Comparison of ENCODE assay signal across 18 cellular contexts in the genomic region with DNA sequence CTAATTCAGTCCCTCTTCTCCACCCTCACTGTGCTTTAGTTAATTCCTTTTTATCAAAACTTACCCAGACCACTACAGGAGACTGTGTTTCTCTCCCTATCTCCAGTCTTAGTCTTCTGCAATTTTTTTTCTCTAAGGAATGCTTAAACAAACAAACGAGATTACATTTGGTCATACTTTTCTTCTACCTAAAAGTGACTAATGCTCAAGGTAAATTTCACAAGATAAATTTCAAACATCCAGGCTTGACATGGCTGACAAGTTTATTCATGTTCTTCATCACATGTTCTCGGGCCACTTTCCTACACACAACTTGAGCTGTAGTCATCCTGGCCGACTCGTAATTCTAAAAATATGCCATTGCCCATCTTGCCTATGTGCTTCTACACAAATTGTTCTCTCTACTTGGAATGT. TPM values are rescaled to one million over a fixed set of nuclear protein-coding genes. Genes with fewer than 3 reads are reported as not detected.
A peak's percentile ranks its signal among the peaks of the same experiment; 100 is the strongest.
DNase-seq lines count a peak whose midpoint lies in the region; ATAC-seq and TF ChIP-seq lines count a peak whose summit lies in the region.
"Had no signal": no experiment of that assay in that cellular context is flagged by ENCODE, and none has a peak within 500 bp of the region (broad histone marks: within the 10 kb centered on the region; RNA-seq: fewer than 3 reads in every experiment).

No MANE protein-coding gene starts in this region.

- H3K4me1 ChIP-seq in transverse colon, result peaks cover 0 to 21% (median 5%) of the 10 kb centered on the region in 4 donors
- H3K4me1 ChIP-seq: vagina had no signal

- H3K27ac ChIP-seq in transverse colon, result no peak overlapping the region
- H3K27ac ChIP-seq: heart left ventricle, vagina had no signal

- H3K4me3 ChIP-seq in epithelial cell of esophagus (ENCODE audit: low read length) (peak overlapping the region; percentile 1), transverse colon (no peak overlapping the region)
- H3K4me3 ChIP-seq: heart left ventricle, vagina had no signal

- WGBS in transverse colon (ENCODE audit: low coverage in 1 of 2), 2 donors, result 70 to 75% methylated on average over 4 of the region's 4 CpGs

- in situ Hi-C loops in transverse colon (cut with MboI; ENCODE audit: low pct_ligation_motif_present in 1 of 4, low pct_unique_long_range_greater_than_20kb in 1 of 4, low sequenced_read_pairs in 3 of 4), result no loop called here

- DNase-seq in AG08395 (ENCODE audit: low spot score) (peak; percentile 7), NCI-H226 (peak; percentile 95), epithelial cell of esophagus (ENCODE audit: low read depth) (peak; percentile 98), myocyte (ENCODE audit: low read depth) (peak; percentile 47), transverse colon (no peak), NCI-H1105 treated with DMSO at 0.1 percent for 48 hours (lab: John Stamatoyannopoulos, UW) (no peak)
- DNase-seq: activated B cell treated with CpG ODN at 0.5 μM for 24 hours; activated CD8-positive, alpha-beta memory T cell treated with anti-CD3 and anti-CD28 coated beads, Interleukin-2, amount 50 U/mL, for 4 hours; activated naive CD4-positive, alpha-beta T cell treated with anti-CD3 and anti-CD28 coated beads, Interleukin-2, amount 50 U/mL, for 16 hours; central memory CD4-positive, alpha-beta T cell; endodermal cell; GF-D8; heart left ventricle; NCI-H446 treated with DMSO at 0.1 percent for 48 hours had no signal

- H3K27me3 ChIP-seq in transverse colon, result no peaks in the 10 kb centered on the region
- H3K27me3 ChIP-seq: heart left ventricle, vagina had no signal

- no peak for ATAC-seq in HG02642 (IDR thresholded peaks at IDR 0.05; ENCODE audit: poor library complexity, unreplicated experiment)
- ATAC-seq in HG03139 (IDR thresholded peaks at IDR 0.05; ENCODE audit: unreplicated experiment), result no peak
- ATAC-seq: heart left ventricle; stimulated activated memory B cell treated with anti-CD40 and anti-IgM and Interleukin-4, amounts not matched to agents 10 μg/mL and 1 μg/mL and 100 μg/mL, for 72 hours had no signal

- no peaks in the 10 kb centered on the region for H3K36me3 ChIP-seq in transverse colon
- H3K36me3 ChIP-seq: heart left ventricle, vagina had no signal

- TF ChIP-seq POLR2A in transverse colon (IDR thresholded peaks at IDR 0.05), result no peak

- intact Hi-C loops in transverse colon (cut with DNase I; ENCODE audit: low total_unique reads), result no loop called here

- H3K9me3 ChIP-seq in transverse colon, result no peaks in the 10 kb centered on the region
- H3K9me3 ChIP-seq: heart left ventricle, vagina had no signal

- TF ChIP-seq CTCF in epithelial cell of esophagus (IDR thresholded peaks at IDR 0.05; ENCODE audit: insufficient read depth, low read depth, low read length, missing control alignments), result no peak
- TF ChIP-seq CTCF in transverse colon (IDR thresholded peaks at IDR 0.05), result no peak

- no peak for TF ChIP-seq EP300 in transverse colon (IDR thresholded peaks at IDR 0.05; ENCODE audit: low read depth)

RNA-seq across cellular contexts. Expression of a gene that starts 23.2 kb away (rescaled TPM):
- total RNA-seq in myocyte (373 and 499 TPM in 2 replicates), transverse colon (10 to 100 TPM; 22.4 to 54.1 (median 42.3) TPM)
- 108 TPM for polyA plus RNA-seq in myocyte (2012)

Comparison
In these comparisons a context has a peak if more than half of its experiments do, and no peak if none do; other contexts are left out.
1. DNase-seq: peak in AG08395 (single experiment), NCI-H226 (single experiment), epithelial cell of esophagus (single experiment) and myocyte (single experiment); none in transverse colon (single experiment) and NCI-H1105 treated with DMSO at 0.1 percent for 48 hours (single experiment).